Comparison of ENCODE assay signal across 1 cellular context in genomic region chr17:74851612-74852236, GRCh38.
TF ChIP-seq lines count a peak whose summit lies in the region.

No MANE protein-coding gene starts in this region.

TF ChIP-seq in HepG2, 621 proteins besides CTCF, POLR2A, EP300 and RAD21:
- TF ChIP-seq ZNF598 (CRISPR knock-in tag; IDR thresholded peaks at IDR 0.05; ENCODE audit: borderline replicate concordance): no peak
- no peak for TF ChIP-seq TMF1 (CRISPR knock-in tag; IDR thresholded peaks at IDR 0.05; ENCODE audit: low read depth)
- no peak for TF ChIP-seq TBX2 (CRISPR knock-in tag; IDR thresholded peaks at IDR 0.05; ENCODE audit: borderline replicate concordance)
- no peak for TF ChIP-seq HINFP (CRISPR knock-in tag; IDR thresholded peaks at IDR 0.05; ENCODE audit: low read depth)
- 0 out of 2 replicates have a peak, but pooled peaks have one; percentile 6 for TF ChIP-seq ZSCAN31 (CRISPR knock-in tag; IDR thresholded peaks at IDR 0.05; ENCODE audit: low read depth)
- no peak for TF ChIP-seq HNF4G (IDR thresholded peaks at IDR 0.05; ENCODE audit: borderline replicate concordance, low read depth, low read length)
- no peak for TF ChIP-seq HNF4G (CRISPR knock-in tag; IDR thresholded peaks at IDR 0.05; ENCODE audit: borderline replicate concordance, low read depth)
- TF ChIP-seq GPN1 (CRISPR knock-in tag; IDR thresholded peaks at IDR 0.05; ENCODE audit: borderline replicate concordance): no peak
- no peak for TF ChIP-seq YY1 (IDR thresholded peaks at IDR 0.05; ENCODE audit: insufficient read depth, insufficient replicate concordance, low read depth, low read length)
TF ChIP-seq in HepG2: peak in this region for 1.
